ENCODE assay signal across 23 cellular contexts in genomic region chr7:28937103-28937502, GRCh38.
"Had no signal": no experiment of that assay in that cellular context is flagged by ENCODE, and none has a peak within 500 bp of the region (broad histone marks: within the 10 kb centered on the region; RNA-seq: fewer than 3 reads in every experiment).

No MANE protein-coding gene starts in this region.

- DNase-seq: islet precursor cell; left ventricle myocardium inferior; mesendoderm; naive B cell; natural killer cell; nephron progenitor cell; psoas muscle; stimulated activated CD4-positive, alpha-beta T cell treated with anti-CD3 and anti-CD28 coated beads, Interleukin-12 subunit alpha, Interleukin-12 subunit beta, amount 100 ng/mL, for 4 hours; stimulated activated CD4-positive, alpha-beta T cell treated with anti-CD3 and anti-CD28 coated beads, Interleukin-15, amount 100 ng/mL, for 24 hours; stimulated activated CD4-positive, alpha-beta T cell treated with anti-CD3 and anti-CD28 coated beads, Interleukin-2, amount 100 ng/mL, for 24 hours; stimulated activated CD4-positive, alpha-beta T cell treated with anti-CD3 and anti-CD28 coated beads, Interleukin-4, amount 100 ng/mL, for 1 hour; stimulated activated naive CD4-positive, alpha-beta T cell; tibial artery; uterus had no signal

- H3K27ac ChIP-seq: hepatocyte, left ventricle myocardium inferior, neural progenitor cell, neutrophil, parathyroid adenoma, psoas muscle, skin epidermis, suprapubic skin, thoracic aorta, tibial artery, uterus had no signal

- H3K4me3 ChIP-seq: hepatocyte, left ventricle myocardium inferior, lung, neural progenitor cell, psoas muscle, skin epidermis, suprapubic skin, thoracic aorta, tibial artery, uterus had no signal

- H3K36me3 ChIP-seq: left ventricle myocardium inferior, neural progenitor cell, neutrophil, suprapubic skin, thoracic aorta, tibial artery, uterus had no signal

- H3K4me1 ChIP-seq: uterus had no signal

- H3K4me2 ChIP-seq: hepatocyte, neural progenitor cell had no signal

- ATAC-seq: natural killer cell, sciatic nerve had no signal

- H3K9ac ChIP-seq: neural progenitor cell, parathyroid adenoma had no signal

- H2AFZ ChIP-seq: hepatocyte, neural progenitor cell, parathyroid adenoma had no signal

- H3K79me2 ChIP-seq: hepatocyte, parathyroid adenoma had no signal

- H3K9me3 ChIP-seq: left ventricle myocardium inferior, neutrophil, psoas muscle, suprapubic skin, thoracic aorta, tibial artery, uterus had no signal

- H3K27me3 ChIP-seq: hepatocyte, neural progenitor cell, suprapubic skin, uterus had no signal
